Comparison of ENCODE assay signal across 9 cellular contexts in genomic region chr12:6216581-6216980, GRCh38. TPM values are rescaled to one million over a fixed set of nuclear protein-coding genes. Genes with fewer than 3 reads are reported as not detected.
A peak's percentile ranks its signal among the peaks of the same experiment; 100 is the strongest.
DNase-seq lines count a peak whose midpoint lies in the region; ATAC-seq and TF ChIP-seq lines count a peak whose summit lies in the region.
"Had no signal": no experiment of that assay in that cellular context is flagged by ENCODE, and none has a peak within 500 bp of the region (broad histone marks: within the 10 kb centered on the region; RNA-seq: fewer than 3 reads in every experiment).

No MANE protein-coding gene starts in this region.

- no peaks in the 10 kb centered on the region for H4K20me1 ChIP-seq in PC-3 (ENCODE audit: low read length)

- H3K4me1 ChIP-seq in PC-3 (ENCODE audit: insufficient read depth, low read length) (peaks cover 78% of the 10 kb centered on the region), thymus (ENCODE audit: control insufficient read depth, insufficient read depth, low read length) (peaks cover 32% of the 10 kb centered on the region)
- H3K4me1 ChIP-seq: right lobe of liver had no signal

- peak overlapping the region; percentile 82 for H3K9ac ChIP-seq in PC-3 (ENCODE audit: low read length)

- no peak for TF ChIP-seq CTCF in PC-3 (conservative IDR thresholded peaks at IDR 0.05; ENCODE audit: low read depth, low read length)
- no peak for TF ChIP-seq CTCF in mesothelial cell of epicardium (IDR thresholded peaks at IDR 0.05; ENCODE audit: unreplicated experiment)

- intact Hi-C loops in PC-3 (cut with micrococcal nuclease), result loop anchor here (1.0 kb wide), 3 partner anchors 13 to 64 kb away; no protein-coding TSS in a partner anchor

- CTCF ChIA-PET in PC-3 (lab: Charles Lee), result no interaction called here

- H2AFZ ChIP-seq in PC-3 (ENCODE audit: low read length), result no peak overlapping the region

- H3K79me2 ChIP-seq in PC-3 (ENCODE audit: low read length), result peaks cover 91% of the 10 kb centered on the region

- ATAC-seq in PC-3, result no peak

- H3K27ac ChIP-seq in PC-3 (ENCODE audit: low read length), result peak overlapping the region; percentile 99
- H3K27ac ChIP-seq in caudate nucleus (ENCODE audit: low read depth, low read length), result peak overlapping the region; percentile 76
- H3K27ac ChIP-seq in thymus (ENCODE audit: low read depth), result peak overlapping the region; percentile 81
- H3K27ac ChIP-seq: right lobe of liver had no signal

- peak overlapping the region; percentile 32 for H3K27ac Mint-ChIP-seq in mesothelial cell of epicardium
- H3K27ac Mint-ChIP-seq: activated CD4-positive, alpha-beta memory T cell treated with anti-CD3 and anti-CD28 coated beads, Interleukin-2, amount 10 ng/mL, durations not matched to agents 7 days and 5 days had no signal

- H3K9me3 ChIP-seq in PC-3 (ENCODE audit: low read length) (no peaks in the 10 kb centered on the region), thymus (ENCODE audit: control insufficient read depth) (no peaks in the 10 kb centered on the region)
- H3K9me3 ChIP-seq: right lobe of liver had no signal

- H3K9me3 Mint-ChIP-seq in mesothelial cell of epicardium, result no peaks in the 10 kb centered on the region
- H3K9me3 Mint-ChIP-seq: activated CD4-positive, alpha-beta memory T cell treated with anti-CD3 and anti-CD28 coated beads, Interleukin-2, amount 10 ng/mL, durations not matched to agents 7 days and 5 days had no signal

- BruUV-seq in PC-3 (replicated peaks; lab: Mats Ljungman, UMichigan), result TSS peak; percentile 65

- peaks cover 28% of the 10 kb centered on the region for H3K4me1 Mint-ChIP-seq in mesothelial cell of epicardium

- WGBS in thymus, result 97% methylated on average over 7 of the region's 7 CpGs

- H3F3A ChIP-seq in PC-3 (ENCODE audit: low read length, unreplicated experiment), result peaks cover 6% of the 10 kb centered on the region

- H3K36me3 ChIP-seq in PC-3 (ENCODE audit: low read depth, low read length) (peaks cover 9% of the 10 kb centered on the region; the same call in 1 of the 2 replicates), thymus (ENCODE audit: control insufficient read depth, insufficient read depth) (no peaks in the 10 kb centered on the region)
- H3K36me3 ChIP-seq: right lobe of liver had no signal

- H3K9me2 ChIP-seq in PC-3 (replicated peaks; ENCODE audit: low read length), result no peaks in the 10 kb centered on the region

- peak overlapping the region; percentile 72 for H3K4me2 ChIP-seq in PC-3 (ENCODE audit: low read length)

- no peak overlapping the region for H3K4me3 Mint-ChIP-seq in mesothelial cell of epicardium
- H3K4me3 Mint-ChIP-seq: activated CD4-positive, alpha-beta memory T cell treated with anti-CD3 and anti-CD28 coated beads, Interleukin-2, amount 10 ng/mL, durations not matched to agents 7 days and 5 days had no signal

- no peaks in the 10 kb centered on the region for H3K27me3 Mint-ChIP-seq in mesothelial cell of epicardium (ENCODE audit: low read depth)

- POLR2A ChIA-PET in PC-3 (lab: Charles Lee; ENCODE audit: unreplicated experiment), result no interaction called here

- DNase-seq in PC-3 (no peak), caudate nucleus (lab: John Stamatoyannopoulos, UW) (no peak), mesothelial cell of epicardium (ENCODE audit: low spot score in 2 of 2, unreplicated experiment in 2 of 2) (no peak), NCI-H1436 treated with DMSO at 0.1 percent for 48 hours (lab: John Stamatoyannopoulos, UW) (no peak), GM03348 (ENCODE audit: low spot score) (no peak)
- no peak for DNase-seq in activated CD4-positive, alpha-beta T cell treated with anti-CD3 and anti-CD28 coated beads, Interleukin-2, amount 50 U/mL, for 1 hour
- DNase-seq: activated CD4-positive, alpha-beta memory T cell treated with anti-CD3 and anti-CD28 coated beads, Interleukin-2, amount 10 ng/mL, durations not matched to agents 7 days and 5 days; right lobe of liver had no signal

- no peaks in the 10 kb centered on the region for H3K36me3 Mint-ChIP-seq in mesothelial cell of epicardium

- H3K4me3 ChIP-seq in PC-3 (ENCODE audit: low read length) (peak overlapping the region; percentile 27; the same call in 1 of the 2 replicates), thymus (ENCODE audit: low read length) (no peak overlapping the region)
- H3K4me3 ChIP-seq: right lobe of liver had no signal

- H3K27me3 ChIP-seq in PC-3 (ENCODE audit: low read length), result no peaks in the 10 kb centered on the region
- H3K27me3 ChIP-seq in thymus (ENCODE audit: control insufficient read depth, insufficient read depth), result no peaks in the 10 kb centered on the region
- H3K27me3 ChIP-seq: right lobe of liver had no signal

RNA-seq across cellular contexts. Expression of gene CD9, which starts 16.4 kb away (rescaled TPM):
- total RNA-seq in PC-3 (2014; rRNA removed) (153 and 174 TPM in 2 replicates), mesothelial cell of epicardium (20.0 to 22.6 TPM (median 22.3 TPM) in 3 replicates)
- 198 TPM for polyA plus RNA-seq in thymus
